ENCODE assay signal across 8 cellular contexts in the genomic region with DNA sequence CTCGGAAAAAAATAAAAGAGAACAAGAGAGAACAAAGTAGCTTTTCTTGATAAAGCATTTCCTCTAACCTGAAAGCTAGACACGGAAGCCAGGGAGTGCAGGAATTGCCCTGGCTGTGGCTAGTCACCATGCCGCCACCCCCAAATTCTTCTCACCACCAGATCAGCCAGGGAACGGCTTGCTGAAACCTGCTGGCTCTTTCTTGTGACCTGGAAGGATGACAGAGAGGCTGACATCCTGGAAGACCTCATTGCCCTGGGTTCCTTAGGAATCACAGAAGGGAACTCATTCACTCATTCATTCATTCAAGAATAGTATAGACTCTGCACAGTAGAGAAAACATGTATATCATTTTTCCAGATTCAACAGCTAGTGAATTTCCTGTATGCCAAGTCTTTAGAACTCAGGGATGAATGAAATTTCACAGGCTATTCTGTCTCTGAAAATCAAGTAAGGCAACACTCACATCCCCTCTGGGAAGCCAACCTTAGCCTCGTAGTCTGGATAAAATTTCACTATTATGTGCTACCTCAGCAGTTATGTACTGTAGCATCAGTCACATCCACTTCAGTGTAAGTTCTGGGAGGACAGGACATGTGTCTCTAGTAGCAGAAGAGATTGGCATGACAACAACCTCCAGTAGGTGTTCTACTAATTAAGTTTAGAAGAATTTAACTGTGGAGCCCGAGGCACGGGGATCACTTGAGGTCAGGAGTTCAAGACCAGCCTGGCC. TPM values are rescaled to one million over a fixed set of nuclear protein-coding genes. Genes with fewer than 3 reads are reported as not detected.
DNase-seq lines count a peak whose midpoint lies in the region; ATAC-seq and TF ChIP-seq lines count a peak whose summit lies in the region.

No MANE protein-coding gene starts in this region.

- H3K27ac ChIP-seq in CD4-positive, CD25-positive, alpha-beta regulatory T cell (ENCODE audit: insufficient read depth, low read length, poor library complexity, severe bottlenecking), result peak overlapping the region; percentile 83
- H3K27ac ChIP-seq in suprapubic skin, result no peak overlapping the region

- no peaks in the 10 kb centered on the region for H3K36me3 Mint-ChIP-seq in CD4-positive, CD25-positive, alpha-beta regulatory T cell

- no peak for TF ChIP-seq EP300 in suprapubic skin (IDR thresholded peaks at IDR 0.05)

- H3K4me1 ChIP-seq in CD4-positive, CD25-positive, alpha-beta regulatory T cell (ENCODE audit: control insufficient read depth, insufficient read depth, low read length, poor library complexity, severe bottlenecking), result peaks cover 24% of the 10 kb centered on the region
- H3K4me1 ChIP-seq in suprapubic skin, result no peaks in the 10 kb centered on the region

- no peak for TF ChIP-seq POLR2A in suprapubic skin (IDR thresholded peaks at IDR 0.05)

- peak in 1 of 2 donors; percentile 2 for ATAC-seq in CD4-positive, CD25-positive, alpha-beta regulatory T cell (ENCODE audit: low read depth in 2 of 2)
- ATAC-seq in GM21360 (IDR thresholded peaks at IDR 0.05; ENCODE audit: unreplicated experiment) (peak; percentile 8), HG03460 (IDR thresholded peaks at IDR 0.05; ENCODE audit: unreplicated experiment) (peak; percentile 25)

- TF ChIP-seq CTCF in suprapubic skin (IDR thresholded peaks at IDR 0.05), result no peak

- DNase-seq in CD4-positive, CD25-positive, alpha-beta regulatory T cell, result no peak
- peak; percentile 7 for DNase-seq in central memory CD4-positive, alpha-beta T cell
- no peak for DNase-seq in suprapubic skin (ENCODE audit: low spot score in 2 of 2)
- DNase-seq in inferior parietal cortex (ENCODE audit: extremely low spot score), result no peak
- DNase-seq in HCEC 1CT, result no peak
- no peak for DNase-seq in germinal center (ENCODE audit: low spot score)

- H3K27me3 Mint-ChIP-seq in CD4-positive, CD25-positive, alpha-beta regulatory T cell, result no peaks in the 10 kb centered on the region

- H3K9me3 Mint-ChIP-seq in CD4-positive, CD25-positive, alpha-beta regulatory T cell, result peaks cover 0 to 3% (median 0%) of the 10 kb centered on the region in 7 donors

- peak overlapping the region; percentile 95 to 100 (median 95) for H3K27ac Mint-ChIP-seq in CD4-positive, CD25-positive, alpha-beta regulatory T cell

- 49% methylated on average over 7 of the region's 7 CpGs for WGBS in suprapubic skin

- peaks cover 21 to 50% (median 30%) of the 10 kb centered on the region in 4 donors for H3K4me1 Mint-ChIP-seq in CD4-positive, CD25-positive, alpha-beta regulatory T cell

- H3K9me3 ChIP-seq in CD4-positive, CD25-positive, alpha-beta regulatory T cell (ENCODE audit: control insufficient read depth in 2 of 2, low read length in 2 of 2), result no peaks in the 10 kb centered on the region
- H3K9me3 ChIP-seq in suprapubic skin, result no peaks in the 10 kb centered on the region

- H3K36me3 ChIP-seq in CD4-positive, CD25-positive, alpha-beta regulatory T cell (ENCODE audit: control insufficient read depth, insufficient read depth, low read length), result no peaks in the 10 kb centered on the region
- no peaks in the 10 kb centered on the region for H3K36me3 ChIP-seq in suprapubic skin

- H3K27me3 ChIP-seq in CD4-positive, CD25-positive, alpha-beta regulatory T cell (ENCODE audit: control insufficient read depth, insufficient read depth, low read length), result no peaks in the 10 kb centered on the region
- H3K27me3 ChIP-seq in suprapubic skin, result no peaks in the 10 kb centered on the region

- peak overlapping the region; percentile 91 for H3K4me3 ChIP-seq in CD4-positive, CD25-positive, alpha-beta regulatory T cell (ENCODE audit: low read depth, low read length)
- no peak overlapping the region for H3K4me3 ChIP-seq in suprapubic skin

- H3K4me3 Mint-ChIP-seq in CD4-positive, CD25-positive, alpha-beta regulatory T cell, result peak overlapping the region; percentile 80 to 94 (median 88)

RNA-seq across cellular contexts. Expression of a gene that starts 42.2 kb away (rescaled TPM):
- total RNA-seq in CD4-positive, CD25-positive, alpha-beta regulatory T cell, result not detected
- under 1 TPM in 1 of 4 donors, not detected in 3; 0.08 TPM for polyA plus RNA-seq in CD4-positive, CD25-positive, alpha-beta regulatory T cell
- total RNA-seq in suprapubic skin, result 1 to 10 TPM in 1 of 4 donors, under 1 TPM in 2, not detected in 1; 0.26 to 2.2 (median 0.40) TPM
